Comparison of ENCODE assay signal across 24 cellular contexts in genomic region chr6:157017022-157017421, GRCh38.
"Had no signal": no experiment of that assay in that cellular context is flagged by ENCODE, and none has a peak within 500 bp of the region (broad histone marks: within the 10 kb centered on the region; RNA-seq: fewer than 3 reads in every experiment).

No MANE protein-coding gene starts in this region.

- H3K36me3 Mint-ChIP-seq: activated CD8-positive, alpha-beta memory T cell treated with anti-CD3 and anti-CD28 coated beads, Interleukin-2, amount 10 ng/mL, durations not matched to agents 7 days and 5 days; activated naive CD8-positive, alpha-beta T cell treated with anti-CD3 and anti-CD28 coated beads, Interleukin-2, amount 10 ng/mL, durations not matched to agents 7 days and 5 days had no signal

- H3K9me3 Mint-ChIP-seq: activated naive CD8-positive, alpha-beta T cell treated with anti-CD3 and anti-CD28 coated beads, Interleukin-2, amount 10 ng/mL, durations not matched to agents 7 days and 5 days; stimulated activated naive CD8-positive, alpha-beta T cell treated with anti-CD3 and anti-CD28 coated beads, Interleukin-15, Interleukin-2, amounts not matched to agents 100 ng/mL and 50 ng/mL, for 24 hours had no signal

- H3K27ac Mint-ChIP-seq: activated CD8-positive, alpha-beta memory T cell treated with anti-CD3 and anti-CD28 coated beads, Interleukin-2, amount 10 ng/mL, durations not matched to agents 7 days and 5 days; activated CD8-positive, alpha-beta T cell treated with anti-CD3 and anti-CD28 coated beads, Interleukin-2, amount 10 ng/mL, durations not matched to agents 7 days and 5 days; activated naive CD8-positive, alpha-beta T cell treated with anti-CD3 and anti-CD28 coated beads, Interleukin-2, amount 10 ng/mL, durations not matched to agents 7 days and 5 days; activated T-helper 2 cell treated with anti-CD3 and anti-CD28 coated beads, Interferon-gamma antibody, Interleukin-2, Interleukin-4, amounts not matched to agents 10 μg/mL and 5 μg/mL and 100 μg/mL, durations not matched to agents 14 hours and 24 hours and 36 hours; mesothelial cell of epicardium; nephron had no signal

- DNase-seq: activated CD4-positive, alpha-beta T cell treated with anti-CD3 and anti-CD28 coated beads for 1 hour; activated CD8-positive, alpha-beta memory T cell treated with anti-CD3 and anti-CD28 coated beads, Interleukin-2, amount 10 ng/mL, durations not matched to agents 7 days and 5 days; activated CD8-positive, alpha-beta T cell treated with anti-CD3 and anti-CD28 coated beads, Interleukin-2, amount 10 ng/mL, durations not matched to agents 7 days and 5 days; activated naive CD8-positive, alpha-beta T cell treated with anti-CD3 and anti-CD28 coated beads, Interleukin-2, amount 10 ng/mL, durations not matched to agents 7 days and 5 days; cerebellar nuclear complex; colonic mucosa; effector memory CD4-positive, alpha-beta T cell; glutamatergic neuron; islet precursor cell; left ventricle myocardium inferior; mammary epithelial cell; posterior cingulate gyrus; right lobe of liver; stimulated activated CD4-positive, alpha-beta T cell treated with anti-CD3 and anti-CD28 coated beads, Interleukin-2, amount 100 ng/mL, for 48 hours; T-helper 17 cell; T1000; trophoblast cell had no signal

- H3K27me3 Mint-ChIP-seq: activated CD8-positive, alpha-beta memory T cell treated with anti-CD3 and anti-CD28 coated beads, Interleukin-2, amount 10 ng/mL, durations not matched to agents 7 days and 5 days; activated naive CD8-positive, alpha-beta T cell treated with anti-CD3 and anti-CD28 coated beads, Interleukin-2, amount 10 ng/mL, durations not matched to agents 7 days and 5 days; stimulated activated naive CD8-positive, alpha-beta T cell treated with anti-CD3 and anti-CD28 coated beads, Interleukin-15, Interleukin-2, amounts not matched to agents 100 ng/mL and 50 ng/mL, for 24 hours; T-helper 17 cell had no signal

- H3K4me3 Mint-ChIP-seq: activated CD8-positive, alpha-beta memory T cell treated with anti-CD3 and anti-CD28 coated beads, Interleukin-2, amount 10 ng/mL, durations not matched to agents 7 days and 5 days; activated CD8-positive, alpha-beta T cell treated with anti-CD3 and anti-CD28 coated beads, Interleukin-2, amount 10 ng/mL, durations not matched to agents 7 days and 5 days; activated naive CD8-positive, alpha-beta T cell treated with anti-CD3 and anti-CD28 coated beads, Interleukin-2, amount 10 ng/mL, durations not matched to agents 7 days and 5 days; mesothelial cell of epicardium; nephron; stimulated activated naive CD8-positive, alpha-beta T cell treated with anti-CD3 and anti-CD28 coated beads, Interleukin-15, Interleukin-2, amounts not matched to agents 100 ng/mL and 50 ng/mL, for 24 hours; T-helper 17 cell had no signal

- ATAC-seq: activated CD8-positive, alpha-beta memory T cell treated with anti-CD3 and anti-CD28 coated beads, Interleukin-2, amount 10 ng/mL, durations not matched to agents 7 days and 5 days; activated CD8-positive, alpha-beta T cell treated with anti-CD3 and anti-CD28 coated beads, Interleukin-2, amount 10 ng/mL, durations not matched to agents 7 days and 5 days; T-helper 17 cell had no signal

- H3K27me3 ChIP-seq: ascending aorta, cardiac muscle cell, colonic mucosa, right lobe of liver had no signal

- H3K4me3 ChIP-seq: ascending aorta, cardiac muscle cell, colonic mucosa, left ventricle myocardium inferior, right lobe of liver, thoracic aorta had no signal

- H3K27ac ChIP-seq: ascending aorta, cardiac muscle cell, colonic mucosa, left ventricle myocardium inferior, right lobe of liver, thoracic aorta had no signal

- H3K9me3 ChIP-seq: ascending aorta, colonic mucosa, left ventricle myocardium inferior, right lobe of liver, thoracic aorta had no signal
